ENCODE assay signal across 19 cellular contexts in genomic region chr17:3690094-3690715, GRCh38.
"Had no signal": no experiment of that assay in that cellular context is flagged by ENCODE, and none has a peak within 500 bp of the region (broad histone marks: within the 10 kb centered on the region; RNA-seq: fewer than 3 reads in every experiment).

No MANE protein-coding gene starts in this region.

- H3K27me3 ChIP-seq: vagina had no signal

- H3K9me3 ChIP-seq: colonic mucosa, tibial nerve, vagina had no signal

- H3K36me3 ChIP-seq: colonic mucosa, tibial nerve, vagina had no signal

- H3K27ac ChIP-seq: colonic mucosa, tibial nerve, vagina had no signal

- H3K4me3 Mint-ChIP-seq: activated CD4-positive, alpha-beta T cell treated with anti-CD3 and anti-CD28 coated beads, Interleukin-2, amount 10 ng/mL, durations not matched to agents 24 days and 14 days; activated CD8-positive, alpha-beta T cell treated with anti-CD3 and anti-CD28 coated beads, Interleukin-2, amount 10 ng/mL, durations not matched to agents 7 days and 5 days; activated naive CD8-positive, alpha-beta T cell treated with anti-CD3 and anti-CD28 coated beads for 36 hours; activated T-cell treated with anti-CD3 and anti-CD28 coated beads, Interleukin-2, amount 50 U/mL, for 72 hours; T-helper 2 cell treated with Interferon-gamma antibody and Interleukin-4, amounts not matched to agents 5 μg/mL and 100 μg/mL, for 36 hours had no signal

- H3K27ac Mint-ChIP-seq: activated CD4-positive, alpha-beta T cell treated with anti-CD3 and anti-CD28 coated beads, Interleukin-2, amount 10 ng/mL, durations not matched to agents 24 days and 14 days; activated naive CD8-positive, alpha-beta T cell treated with anti-CD3 and anti-CD28 coated beads for 36 hours; activated T-cell treated with anti-CD3 and anti-CD28 coated beads, Interleukin-2, amount 50 U/mL, for 72 hours; brain had no signal

- ATAC-seq: activated CD8-positive, alpha-beta T cell treated with anti-CD3 and anti-CD28 coated beads, Interleukin-2, amount 10 ng/mL, durations not matched to agents 7 days and 5 days; activated T-cell treated with anti-CD3 and anti-CD28 coated beads, Interleukin-2, amount 50 U/mL, for 72 hours had no signal

- H3K9me3 Mint-ChIP-seq: activated CD4-positive, alpha-beta T cell treated with anti-CD3 and anti-CD28 coated beads, Interleukin-2, amount 10 ng/mL, durations not matched to agents 24 days and 14 days; activated naive CD8-positive, alpha-beta T cell treated with anti-CD3 and anti-CD28 coated beads for 36 hours; activated T-cell treated with anti-CD3 and anti-CD28 coated beads, Interleukin-2, amount 50 U/mL, for 72 hours; T-helper 2 cell treated with Interferon-gamma antibody and Interleukin-4, amounts not matched to agents 5 μg/mL and 100 μg/mL, for 36 hours had no signal

- H3K27me3 Mint-ChIP-seq: activated CD4-positive, alpha-beta T cell treated with anti-CD3 and anti-CD28 coated beads, Interleukin-2, amount 10 ng/mL, durations not matched to agents 24 days and 14 days; activated naive CD8-positive, alpha-beta T cell treated with anti-CD3 and anti-CD28 coated beads for 36 hours had no signal

- H3K36me3 Mint-ChIP-seq: brain had no signal

- DNase-seq: activated CD4-positive, alpha-beta T cell treated with anti-CD3 and anti-CD28 coated beads, Interleukin-2, amount 10 ng/mL, durations not matched to agents 24 days and 14 days; activated CD4-positive, CD25-positive, alpha-beta regulatory T cell; activated CD8-positive, alpha-beta memory T cell treated with anti-CD3 and anti-CD28 coated beads, Interleukin-2, amount 50 U/mL, for 48 hours; activated CD8-positive, alpha-beta T cell treated with anti-CD3 and anti-CD28 coated beads, Interleukin-2, amount 10 ng/mL, durations not matched to agents 7 days and 5 days; activated gamma-delta T cell; activated naive CD8-positive, alpha-beta T cell treated with anti-CD3 and anti-CD28 coated beads for 36 hours; activated T-cell treated with anti-CD3 and anti-CD28 coated beads, Interleukin-2, amount 50 U/mL, for 72 hours; amygdala; central memory CD4-positive, alpha-beta T cell; colonic mucosa; foreskin fibroblast; glutamatergic neuron; hypothalamus; stimulated activated CD4-positive, alpha-beta T cell treated with anti-CD3 and anti-CD28 coated beads, Interleukin-2, amount 100 ng/mL, for 48 hours; stimulated activated naive CD4-positive, alpha-beta T cell had no signal

- H3K4me1 ChIP-seq: colonic mucosa had no signal

- H3K4me3 ChIP-seq: colonic mucosa, tibial nerve, vagina had no signal
